In genomic region chr7:50531928-50532327, GRCh38 we compare ENCODE assay signal across 9 cellular contexts. TPM values are rescaled to one million over a fixed set of nuclear protein-coding genes. Genes with fewer than 3 reads are reported as not detected.
DNase-seq lines count a peak whose midpoint lies in the region; TF ChIP-seq lines count a peak whose summit lies in the region.
"Had no signal": no experiment of that assay in that cellular context is flagged by ENCODE, and none has a peak within 500 bp of the region (broad histone marks: within the 10 kb centered on the region; RNA-seq: fewer than 3 reads in every experiment).

No MANE protein-coding gene starts in this region.

- H3K9me3 Mint-ChIP-seq in activated T-cell treated with anti-CD3 and anti-CD28 coated beads, Interleukin-2, amount 50 U/mL, for 24 hours: no peaks in the 10 kb centered on the region

- DNase-seq in activated T-cell treated with anti-CD3 and anti-CD28 coated beads, Interleukin-2, amount 50 U/mL, for 24 hours: no peak
- DNase-seq in activated T-cell treated with anti-CD3 and anti-CD28 coated beads for 4 hours (no peak), NCI-H345 treated with DMSO at 0.1 percent for 48 hours (lab: John Stamatoyannopoulos, UW; ENCODE audit: unreplicated experiment) (peak; percentile 96), caudate nucleus (lab: John Stamatoyannopoulos, UW) (peak in 20 of 61 donors; percentile 26 to 79 (median 56)), T-helper 1 cell (no peak), NCI-H226 (no peak), tibial nerve (ENCODE audit: low spot score in 2 of 2) (no peak)
- peak; percentile 45 for DNase-seq in stimulated activated CD8-positive, alpha-beta memory T cell treated with anti-CD3 and anti-CD28 coated beads, Interleukin-4, amount 100 ng/mL, for 48 hours

- no peak for TF ChIP-seq EP300 in tibial nerve (IDR thresholded peaks at IDR 0.05)

- H3K36me3 Mint-ChIP-seq in activated T-cell treated with anti-CD3 and anti-CD28 coated beads, Interleukin-2, amount 50 U/mL, for 24 hours (ENCODE audit: low read depth): no peaks in the 10 kb centered on the region

- no peak for TF ChIP-seq POLR2A in tibial nerve (IDR thresholded peaks at IDR 0.05)

- H3K27ac Mint-ChIP-seq in activated T-cell treated with anti-CD3 and anti-CD28 coated beads, Interleukin-2, amount 50 U/mL, for 24 hours: peak overlapping the region; percentile 88

- TF ChIP-seq CTCF in tibial nerve (IDR thresholded peaks at IDR 0.05): no peak

- no peak overlapping the region for H3K4me3 ChIP-seq in tibial nerve
- H3K4me3 ChIP-seq: adrenal gland had no signal

- 39 to 51% methylated on average over 7 of the region's 7 CpGs for WGBS in tibial nerve, 2 donors

- H3K4me3 Mint-ChIP-seq in activated T-cell treated with anti-CD3 and anti-CD28 coated beads, Interleukin-2, amount 50 U/mL, for 24 hours: no peak overlapping the region

- H3K4me1 ChIP-seq in tibial nerve: no peaks in the 10 kb centered on the region

- H3K9me3 ChIP-seq in tibial nerve: no peaks in the 10 kb centered on the region
- H3K9me3 ChIP-seq: adrenal gland had no signal

- H3K27me3 Mint-ChIP-seq in activated T-cell treated with anti-CD3 and anti-CD28 coated beads, Interleukin-2, amount 50 U/mL, for 24 hours: peaks cover 28% of the 10 kb centered on the region

- no peaks in the 10 kb centered on the region for H3K27me3 ChIP-seq in tibial nerve
- H3K27me3 ChIP-seq: adrenal gland had no signal

- H3K27ac ChIP-seq in caudate nucleus (ENCODE audit: low read depth, low read length) (peak overlapping the region; percentile 86), tibial nerve (no peak overlapping the region)

- no peaks in the 10 kb centered on the region for H3K36me3 ChIP-seq in tibial nerve
- H3K36me3 ChIP-seq: adrenal gland had no signal

- peaks cover 30% of the 10 kb centered on the region for H3K4me1 Mint-ChIP-seq in activated T-cell treated with anti-CD3 and anti-CD28 coated beads, Interleukin-2, amount 50 U/mL, for 24 hours (ENCODE audit: low read depth)

RNA-seq across cellular contexts. Expression of gene DDC, which starts 33.3 kb away (rescaled TPM):
- under 1 TPM in 1 of 4 donors, not detected in 3; 0.66 TPM for total RNA-seq in tibial nerve

Comparison
In these comparisons a context has a peak if more than half of its experiments do, and no peak if none do; other contexts are left out.
1. DNase-seq: peak in NCI-H345 treated with DMSO at 0.1 percent for 48 hours (single experiment) and stimulated activated CD8-positive, alpha-beta memory T cell treated with anti-CD3 and anti-CD28 coated beads, Interleukin-4, amount 100 ng/mL, for 48 hours (single experiment); none in activated T-cell treated with anti-CD3 and anti-CD28 coated beads, Interleukin-2, amount 50 U/mL, for 24 hours (single experiment), activated T-cell treated with anti-CD3 and anti-CD28 coated beads for 4 hours (single experiment), T-helper 1 cell (0 of 5), NCI-H226 (single experiment) and tibial nerve (0 of 2).